14 cellular contexts compared by ENCODE assay signal in the genomic region with DNA sequence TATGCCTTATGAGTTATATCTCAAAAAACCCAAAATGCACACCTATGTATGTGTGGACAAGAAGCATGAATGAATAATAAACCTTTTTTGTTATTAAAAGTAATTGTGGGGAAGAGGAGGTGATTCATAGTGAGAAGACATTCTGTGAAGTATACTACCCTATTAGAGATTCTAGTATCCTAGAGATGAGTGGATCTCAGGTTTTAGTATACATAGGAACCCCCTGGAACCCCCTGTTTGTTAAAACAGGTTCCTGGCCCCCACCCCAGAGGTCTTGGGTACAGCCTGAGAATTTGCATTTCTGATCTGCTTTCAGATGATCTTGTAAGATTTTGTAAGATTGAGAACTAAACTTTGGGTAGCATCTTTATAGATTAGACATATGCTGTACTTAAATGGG. TPM values are rescaled to one million over a fixed set of nuclear protein-coding genes. Genes with fewer than 3 reads are reported as not detected.
DNase-seq lines count a peak whose midpoint lies in the region; ATAC-seq and TF ChIP-seq lines count a peak whose summit lies in the region.
"Had no signal": no experiment of that assay in that cellular context is flagged by ENCODE, and none has a peak within 500 bp of the region (broad histone marks: within the 10 kb centered on the region; RNA-seq: fewer than 3 reads in every experiment).

No MANE protein-coding gene starts in this region.

- peaks cover 29% of the 10 kb centered on the region for H3K36me3 Mint-ChIP-seq in activated naive CD8-positive, alpha-beta T cell treated with anti-CD3 and anti-CD28 coated beads, Interleukin-2, amount 50 U/mL, for 24 hours (ENCODE audit: low read depth)

- TF ChIP-seq POLR2A in gastrocnemius medialis (IDR thresholded peaks at IDR 0.05): no peak

- ATAC-seq in GM18858 (IDR thresholded peaks at IDR 0.05; ENCODE audit: unreplicated experiment): peak; percentile 47
- ATAC-seq in HG02870 (IDR thresholded peaks at IDR 0.05; ENCODE audit: unreplicated experiment): peak; percentile 49
- peak; percentile 56 for ATAC-seq in activated naive CD8-positive, alpha-beta T cell treated with anti-CD3 and anti-CD28 coated beads, Interleukin-2, amount 50 U/mL, for 24 hours
- no peak for ATAC-seq in gastrocnemius medialis
- ATAC-seq: body of pancreas had no signal

- H3K27me3 ChIP-seq in gastrocnemius medialis: no peaks in the 10 kb centered on the region
- H3K27me3 ChIP-seq: body of pancreas, upper lobe of left lung had no signal

- intact Hi-C loops in gastrocnemius medialis (cut with DNase I; ENCODE audit: low total_unique reads): no loop called here

- H3K36me3 ChIP-seq in gastrocnemius medialis: peaks cover 0 to 10% of the 10 kb centered on the region in 2 donors

- no peak overlapping the region for H3K4me3 ChIP-seq in gastrocnemius medialis
- H3K4me3 ChIP-seq: body of pancreas, upper lobe of left lung had no signal

- TF ChIP-seq CTCF in GM10266 (IDR thresholded peaks at IDR 0.05; ENCODE audit: control insufficient read depth, insufficient read depth, low read depth, missing control alignments): no peak
- TF ChIP-seq CTCF in gastrocnemius medialis (IDR thresholded peaks at IDR 0.05 in 4 of 5, conservative IDR thresholded peaks at IDR 0.05 in 1 of 5): no peak

- no peak overlapping the region for H3K4me3 Mint-ChIP-seq in activated naive CD8-positive, alpha-beta T cell treated with anti-CD3 and anti-CD28 coated beads, Interleukin-2, amount 50 U/mL, for 24 hours
- H3K4me3 Mint-ChIP-seq: activated T-helper 1 cell treated with anti-CD3 and anti-CD28 coated beads, Interleukin-12 subunit alpha, Interleukin-12 subunit beta, Interleukin-2, Interleukin-4 antibody, amounts not matched to agents 30 ng/mL and 10 ng/mL and 1 ng/mL, durations not matched to agents 14 hours and 24 hours and 36 hours; B cell had no signal

- H3K9me3 Mint-ChIP-seq in activated naive CD8-positive, alpha-beta T cell treated with anti-CD3 and anti-CD28 coated beads, Interleukin-2, amount 50 U/mL, for 24 hours: no peaks in the 10 kb centered on the region
- H3K9me3 Mint-ChIP-seq: activated T-helper 1 cell treated with anti-CD3 and anti-CD28 coated beads, Interleukin-12 subunit alpha, Interleukin-12 subunit beta, Interleukin-2, Interleukin-4 antibody, amounts not matched to agents 30 ng/mL and 10 ng/mL and 1 ng/mL, durations not matched to agents 14 hours and 24 hours and 36 hours had no signal

- no peak overlapping the region for H3K27ac ChIP-seq in gastrocnemius medialis
- H3K27ac ChIP-seq: body of pancreas, upper lobe of left lung, WERI-Rb-1 had no signal

- H3K27ac Mint-ChIP-seq in activated naive CD8-positive, alpha-beta T cell treated with anti-CD3 and anti-CD28 coated beads, Interleukin-2, amount 50 U/mL, for 24 hours: peak overlapping the region; percentile 15
- H3K27ac Mint-ChIP-seq: activated T-helper 1 cell treated with anti-CD3 and anti-CD28 coated beads, Interleukin-12 subunit alpha, Interleukin-12 subunit beta, Interleukin-2, Interleukin-4 antibody, amounts not matched to agents 30 ng/mL and 10 ng/mL and 1 ng/mL, durations not matched to agents 14 hours and 24 hours and 36 hours; B cell had no signal

- H3K4me1 Mint-ChIP-seq in activated naive CD8-positive, alpha-beta T cell treated with anti-CD3 and anti-CD28 coated beads, Interleukin-2, amount 50 U/mL, for 24 hours: peaks cover 66% of the 10 kb centered on the region

- DNase-seq in GM10266 (ENCODE audit: extremely low spot score) (peak; percentile 27), NCI-H524 (lab: John Stamatoyannopoulos, UW) (no peak), NCI-H146 (lab: John Stamatoyannopoulos, UW) (no peak), gastrocnemius medialis (no peak)
- no peak for DNase-seq in activated naive CD8-positive, alpha-beta T cell treated with anti-CD3 and anti-CD28 coated beads, Interleukin-2, amount 50 U/mL, for 24 hours
- DNase-seq: body of pancreas, NCI-H187 treated with DMSO at 0.1 percent for 48 hours, NCI-H526 treated with DMSO at 0.1 percent for 48 hours, upper lobe of left lung, WERI-Rb-1 had no signal

- in situ Hi-C loops in gastrocnemius medialis (cut with MboI; ENCODE audit: low sequenced_read_pairs in 4 of 4): no loop called here

- no peaks in the 10 kb centered on the region for H3K27me3 Mint-ChIP-seq in activated naive CD8-positive, alpha-beta T cell treated with anti-CD3 and anti-CD28 coated beads, Interleukin-2, amount 50 U/mL, for 24 hours
- H3K27me3 Mint-ChIP-seq: B cell had no signal

- H3K4me1 ChIP-seq in gastrocnemius medialis: peaks cover 6 to 17% of the 10 kb centered on the region in 2 donors
- H3K4me1 ChIP-seq: upper lobe of left lung had no signal

- H3K9me3 ChIP-seq in gastrocnemius medialis: no peaks in the 10 kb centered on the region
- H3K9me3 ChIP-seq: body of pancreas, upper lobe of left lung had no signal

RNA-seq across cellular contexts. Expression of a gene that starts 17.5 kb away (rescaled TPM):
- 10 to 100 TPM; 15.1 to 59.1 (median 39.1) TPM for total RNA-seq in gastrocnemius medialis

RNA-seq across cellular contexts. Expression of a gene that starts 57.6 kb away (rescaled TPM):
- total RNA-seq in gastrocnemius medialis: under 1 TPM; 0.07 to 0.95 (median 0.38) TPM

Comparison
In these comparisons a context has a peak if more than half of its experiments do, and no peak if none do; other contexts are left out.
1. ATAC-seq: peak in GM18858 (single experiment), HG02870 (single experiment) and activated naive CD8-positive, alpha-beta T cell treated with anti-CD3 and anti-CD28 coated beads, Interleukin-2, amount 50 U/mL, for 24 hours (single experiment); none in gastrocnemius medialis (0 of 2).